In genomic region chr17:44522883-44523671, GRCh38 we compare ENCODE assay signal across 8 cellular contexts. TPM values are rescaled to one million over a fixed set of nuclear protein-coding genes. Genes with fewer than 3 reads are reported as not detected.
DNase-seq lines count a peak whose midpoint lies in the region; ATAC-seq, FAIRE-seq and TF ChIP-seq lines count a peak whose summit lies in the region.

No MANE protein-coding gene starts in this region.

- H3K4me3 Mint-ChIP-seq in activated T-cell treated with anti-CD3 and anti-CD28 coated beads, Interleukin-2, amount 50 U/mL, for 24 hours: no peak overlapping the region

- TF ChIP-seq POLR2A in gastroesophageal sphincter (IDR thresholded peaks at IDR 0.05) (no peak), sigmoid colon (IDR thresholded peaks at IDR 0.05) (no peak)

- TF ChIP-seq CTCF in gastroesophageal sphincter (IDR thresholded peaks at IDR 0.05) (peak in 3 of 4 experiments; percentile 38 to 66 (median 49)), sigmoid colon (IDR thresholded peaks at IDR 0.05) (peak in 3 of 4 experiments; percentile 22 to 52 (median 51))

- H3K36me3 Mint-ChIP-seq in activated T-cell treated with anti-CD3 and anti-CD28 coated beads, Interleukin-2, amount 50 U/mL, for 24 hours (ENCODE audit: low read depth): no peaks in the 10 kb centered on the region

- ATAC-seq in gastroesophageal sphincter (peak; percentile 51), GM18519 (IDR thresholded peaks at IDR 0.05; ENCODE audit: low FRiP score, unreplicated experiment) (no peak), GM21367 (IDR thresholded peaks at IDR 0.05; ENCODE audit: unreplicated experiment) (no peak)

- peaks cover 22% of the 10 kb centered on the region for H3K27me3 Mint-ChIP-seq in activated T-cell treated with anti-CD3 and anti-CD28 coated beads, Interleukin-2, amount 50 U/mL, for 24 hours

- peaks cover 6% of the 10 kb centered on the region for H3K9me3 Mint-ChIP-seq in activated T-cell treated with anti-CD3 and anti-CD28 coated beads, Interleukin-2, amount 50 U/mL, for 24 hours

- H3K9me3 ChIP-seq in gastroesophageal sphincter (peaks cover 0 to 6% (median 0%) of the 10 kb centered on the region in 3 donors), sigmoid colon (no peaks in the 10 kb centered on the region)

- peak; percentile 53 for FAIRE-seq in GM18507 (lab: Jason Lieb, UNC)

- H3K4me3 ChIP-seq in gastroesophageal sphincter (no peak overlapping the region), sigmoid colon (no peak overlapping the region)

- no peaks in the 10 kb centered on the region for H3K4me1 ChIP-seq in gastroesophageal sphincter
- no peaks in the 10 kb centered on the region for H3K4me1 ChIP-seq in sigmoid colon

- H3K27ac ChIP-seq in gastroesophageal sphincter (no peak overlapping the region), sigmoid colon (no peak overlapping the region)

- H3K27me3 ChIP-seq in gastroesophageal sphincter: peaks cover 41% of the 10 kb centered on the region
- no peaks in the 10 kb centered on the region for H3K27me3 ChIP-seq in sigmoid colon

- TF ChIP-seq EP300 in gastroesophageal sphincter (IDR thresholded peaks at IDR 0.05) (no peak), sigmoid colon (IDR thresholded peaks at IDR 0.05) (no peak)

- no peaks in the 10 kb centered on the region for H3K4me1 Mint-ChIP-seq in activated T-cell treated with anti-CD3 and anti-CD28 coated beads, Interleukin-2, amount 50 U/mL, for 24 hours (ENCODE audit: low read depth)

- intact Hi-C loops in sigmoid colon (cut with DNase I): loop anchor here (5.0 kb wide), 1 partner anchor 121 kb away; no protein-coding TSS in a partner anchor

- H3K27ac Mint-ChIP-seq in activated T-cell treated with anti-CD3 and anti-CD28 coated beads, Interleukin-2, amount 50 U/mL, for 24 hours: no peak overlapping the region

- DNase-seq in A172 (ENCODE audit: low spot score): peak; percentile 60
- peak; percentile 45 for DNase-seq in GM18507 (ENCODE audit: extremely low spot score, insufficient read length, low read depth)
- peak; percentile 69 for DNase-seq in NOMO-1 treated with DMSO at 0.1 percent for 48 hours (lab: John Stamatoyannopoulos, UW; ENCODE audit: unreplicated experiment)
- peak; percentile 66 for DNase-seq in activated T-cell treated with anti-CD3 and anti-CD28 coated beads, Interleukin-2, amount 50 U/mL, for 24 hours
- peak; percentile 65 for DNase-seq in sigmoid colon

- 54 to 76% methylated on average over 9 to 13 of the region's 14 CpGs for WGBS in gastroesophageal sphincter (ENCODE audit: low coverage in 1 of 2), 2 donors
- 61% methylated on average over 14 of the region's 14 CpGs for WGBS in sigmoid colon, 2 donors

- H3K36me3 ChIP-seq in gastroesophageal sphincter: no peaks in the 10 kb centered on the region
- H3K36me3 ChIP-seq in sigmoid colon: no peaks in the 10 kb centered on the region

RNA-seq across cellular contexts. Expression of gene GPATCH8, which starts 19.9 kb away (rescaled TPM):
- total RNA-seq in A172 (2014; rRNA removed; shearing (Covaris generic)): 13.6 and 19.3 TPM in 2 replicates
- 10 to 100 TPM; 21.8 to 54.6 (median 33.9) TPM for total RNA-seq in gastroesophageal sphincter
- total RNA-seq in sigmoid colon: 10 to 100 TPM; 27.5 to 43.2 (median 34.3) TPM
- polyA plus RNA-seq in sigmoid colon: 10 to 100 TPM in 1 of 3 donors, 1 to 10 TPM in 2; 4.8 to 18.3 (median 5.5) TPM

RNA-seq across cellular contexts. Expression of gene FZD2, which starts 34.2 kb away (rescaled TPM):
- total RNA-seq in A172 (2014; rRNA removed; shearing (Covaris generic)): 18.2 and 24.4 TPM in 2 replicates
- total RNA-seq in gastroesophageal sphincter: 1 to 10 TPM; 1.5 to 2.7 (median 1.6) TPM
- total RNA-seq in sigmoid colon: 1 to 10 TPM; 2.1 to 2.8 (median 2.5) TPM
- 1 to 10 TPM in 2 of 3 donors, under 1 TPM in 1; 0.60 to 1.4 (median 1.2) TPM for polyA plus RNA-seq in sigmoid colon
